ENCODE assay signal across 14 cellular contexts in the genomic region with DNA sequence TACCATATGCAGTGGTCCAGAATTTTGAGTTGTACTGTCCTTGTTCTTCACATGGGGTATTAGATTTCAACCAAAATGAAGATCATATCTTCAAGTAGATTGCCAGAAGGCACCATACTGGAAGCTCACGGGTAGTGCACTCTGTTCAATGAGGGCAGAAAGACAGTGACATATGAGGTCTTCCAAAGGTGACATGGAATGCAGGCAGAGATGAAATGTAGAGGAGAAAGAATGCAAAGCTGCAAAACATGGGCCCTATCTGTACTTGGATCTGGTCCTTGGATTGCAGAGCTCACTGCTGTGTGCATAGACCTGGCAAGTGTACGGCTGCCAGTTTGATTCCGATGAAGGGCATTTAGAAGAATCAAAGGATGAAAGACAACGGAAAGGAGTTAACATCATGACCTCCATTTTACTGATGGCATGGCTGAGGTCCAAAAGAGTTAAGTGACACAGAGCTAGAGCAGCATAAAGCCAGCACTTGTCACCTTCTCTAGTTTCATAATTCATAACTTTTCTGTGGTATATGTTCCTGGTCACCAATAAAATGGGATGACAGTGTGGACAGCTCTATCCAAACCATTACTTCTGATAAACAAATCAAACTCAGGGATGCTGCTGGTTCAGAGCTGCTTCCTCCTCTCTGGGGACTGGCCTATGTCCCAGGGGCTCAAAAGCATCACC.
DNase-seq lines count a peak whose midpoint lies in the region; ATAC-seq and TF ChIP-seq lines count a peak whose summit lies in the region.
"Had no signal": no experiment of that assay in that cellular context is flagged by ENCODE, and none has a peak within 500 bp of the region (broad histone marks: within the 10 kb centered on the region; RNA-seq: fewer than 3 reads in every experiment).

No MANE protein-coding gene starts in this region.

- H3K36me3 ChIP-seq in KMS-11 (ENCODE audit: insufficient read depth): no peaks in the 10 kb centered on the region

- intact Hi-C loops in activated CD4-positive, alpha-beta T cell treated with anti-CD3 and anti-CD28 coated beads for 36 hours (cut with DNase I, micrococcal nuclease): no loop called here
- intact Hi-C loops in right cardiac atrium (cut with DNase I): no loop called here

- H3K4me2 ChIP-seq in KMS-11: peak overlapping the region; percentile 65
- H3K4me2 ChIP-seq: A549 had no signal

- 76% methylated on average over 4 of the region's 4 CpGs for WGBS in right cardiac atrium

- no peaks in the 10 kb centered on the region for H3K9me3 ChIP-seq in right cardiac atrium (ENCODE audit: control insufficient read depth, low read length)
- H3K9me3 ChIP-seq: A549 had no signal

- H3K27me3 Mint-ChIP-seq in activated CD4-positive, alpha-beta T cell treated with anti-CD3 and anti-CD28 coated beads, Interleukin-2, amount 10 ng/mL, durations not matched to agents 7 days and 5 days: no peaks in the 10 kb centered on the region
- H3K27me3 Mint-ChIP-seq in activated CD4-positive, alpha-beta T cell treated with anti-CD3 and anti-CD28 coated beads for 36 hours: no peaks in the 10 kb centered on the region
- no peaks in the 10 kb centered on the region for H3K27me3 Mint-ChIP-seq in naive thymus-derived CD8-positive, alpha-beta T cell

- H2AFZ ChIP-seq in KMS-11 (ENCODE audit: low read depth): no peak overlapping the region

- no peaks in the 10 kb centered on the region for H4K20me1 ChIP-seq in KMS-11 (ENCODE audit: insufficient read depth)

- H3K4me3 ChIP-seq in KMS-11 (IDR thresholded peaks at IDR 0.05; ENCODE audit: insufficient read depth, low read depth, low read length) (no peak overlapping the region), right cardiac atrium (ENCODE audit: low read length) (no peak overlapping the region)
- H3K4me3 ChIP-seq: A549 had no signal

- peaks cover 86% of the 10 kb centered on the region for H3K36me3 Mint-ChIP-seq in activated CD4-positive, alpha-beta T cell treated with anti-CD3 and anti-CD28 coated beads, Interleukin-2, amount 10 ng/mL, durations not matched to agents 7 days and 5 days (ENCODE audit: low read depth)
- H3K36me3 Mint-ChIP-seq in activated CD4-positive, alpha-beta T cell treated with anti-CD3 and anti-CD28 coated beads for 36 hours (ENCODE audit: low read depth): peaks cover 66% of the 10 kb centered on the region
- H3K36me3 Mint-ChIP-seq in naive thymus-derived CD8-positive, alpha-beta T cell: peaks cover 9 to 55% (median 29%) of the 10 kb centered on the region in 3 donors

- no peak overlapping the region for H3K4me3 Mint-ChIP-seq in activated CD4-positive, alpha-beta T cell treated with anti-CD3 and anti-CD28 coated beads, Interleukin-2, amount 10 ng/mL, durations not matched to agents 7 days and 5 days
- no peak overlapping the region for H3K4me3 Mint-ChIP-seq in activated CD4-positive, alpha-beta T cell treated with anti-CD3 and anti-CD28 coated beads for 36 hours
- peak overlapping the region in 3 of 10 donors; percentile 16 to 59 (median 23) for H3K4me3 Mint-ChIP-seq in naive thymus-derived CD8-positive, alpha-beta T cell

- no peak for TF ChIP-seq CTCF in KMS-11 (conservative IDR thresholded peaks at IDR 0.05; ENCODE audit: low read depth, low read length)

- CTCF ChIA-PET in activated CD4-positive, alpha-beta T cell treated with anti-CD3 and anti-CD28 coated beads, Interleukin-2, amount 10 ng/mL, durations not matched to agents 7 days and 5 days (lab: Charles Lee): interaction anchor here (1.0 to 1.2 kb wide), 3 partner anchors 10 to 45 kb away, joined by 3 to 4 read pairs (median 3); no protein-coding TSS in a partner anchor
- CTCF ChIA-PET in activated CD4-positive, alpha-beta T cell treated with anti-CD3 and anti-CD28 coated beads for 36 hours (lab: Charles Lee): interaction anchor here (0.9 kb wide), 1 partner anchor 63 kb away, joined by 4 read pairs; no protein-coding TSS in a partner anchor

- DNase-seq in activated CD4-positive, alpha-beta T cell treated with anti-CD3 and anti-CD28 coated beads, Interleukin-2, amount 10 ng/mL, durations not matched to agents 7 days and 5 days: no peak
- DNase-seq in activated CD4-positive, alpha-beta T cell treated with anti-CD3 and anti-CD28 coated beads for 36 hours: no peak
- no peak for DNase-seq in naive thymus-derived CD8-positive, alpha-beta T cell
- DNase-seq in right cardiac atrium (no peak), T1000 (lab: John Stamatoyannopoulos, UW) (no peak)
- DNase-seq: COR-L47; GDM1; NCI-H1105; NCI-H345; stimulated activated CD4-positive, alpha-beta T cell treated with anti-CD3 and anti-CD28 coated beads, Interleukin-4, amount 100 ng/mL, for 24 hours had no signal

- H3K4me1 ChIP-seq in KMS-11 (ENCODE audit: low read depth, poor library complexity, severe bottlenecking): peaks cover 83% of the 10 kb centered on the region
- H3K4me1 ChIP-seq in right cardiac atrium (ENCODE audit: control insufficient read depth, insufficient read depth, low read length): no peaks in the 10 kb centered on the region
- H3K4me1 ChIP-seq: A549 had no signal

- peak overlapping the region; percentile 58 for H3K27ac Mint-ChIP-seq in activated CD4-positive, alpha-beta T cell treated with anti-CD3 and anti-CD28 coated beads, Interleukin-2, amount 10 ng/mL, durations not matched to agents 7 days and 5 days
- H3K27ac Mint-ChIP-seq in activated CD4-positive, alpha-beta T cell treated with anti-CD3 and anti-CD28 coated beads for 36 hours: no peak overlapping the region
- H3K27ac Mint-ChIP-seq in naive thymus-derived CD8-positive, alpha-beta T cell: peak overlapping the region in 6 of 10 donors; percentile 12 to 80 (median 52)

- no peak for ATAC-seq in activated CD4-positive, alpha-beta T cell treated with anti-CD3 and anti-CD28 coated beads for 36 hours
- peak; percentile 19 for ATAC-seq in GM19395 (IDR thresholded peaks at IDR 0.05; ENCODE audit: unreplicated experiment)
- no peak for ATAC-seq in naive thymus-derived CD8-positive, alpha-beta T cell
- ATAC-seq in right cardiac atrium: no peak
- ATAC-seq in HG02678 (IDR thresholded peaks at IDR 0.05; ENCODE audit: unreplicated experiment): no peak
- ATAC-seq: A549 had no signal

- H3K27me3 ChIP-seq in KMS-11 (ENCODE audit: insufficient read depth, low read depth) (no peaks in the 10 kb centered on the region), right cardiac atrium (ENCODE audit: control insufficient read depth, insufficient read depth) (no peaks in the 10 kb centered on the region)

- peaks cover 5% of the 10 kb centered on the region; the same call in 1 of the 2 replicates for H3K79me2 ChIP-seq in KMS-11 (ENCODE audit: insufficient read depth, low read depth)

- H3K27ac ChIP-seq in KMS-11 (peak overlapping the region; percentile 92), right cardiac atrium (ENCODE audit: low read length) (no peak overlapping the region)
- H3K27ac ChIP-seq: A549 had no signal

- H3K9ac ChIP-seq in KMS-11: peak overlapping the region; percentile 71; the same call in 1 of the 2 replicates

- POLR2A ChIA-PET in activated CD4-positive, alpha-beta T cell treated with anti-CD3 and anti-CD28 coated beads, Interleukin-2, amount 10 ng/mL, durations not matched to agents 7 days and 5 days (lab: Charles Lee): no interaction called here
- POLR2A ChIA-PET in activated CD4-positive, alpha-beta T cell treated with anti-CD3 and anti-CD28 coated beads for 36 hours (lab: Charles Lee): no interaction called here
- POLR2A ChIA-PET in naive thymus-derived CD8-positive, alpha-beta T cell (lab: Charles Lee): interaction anchor here (0.6 to 1.7 kb wide), 3 partner anchors 36 to 92 kb away, joined by 3 to 4 read pairs (median 3); no protein-coding TSS in a partner anchor

- H3K4me1 Mint-ChIP-seq in activated CD4-positive, alpha-beta T cell treated with anti-CD3 and anti-CD28 coated beads, Interleukin-2, amount 10 ng/mL, durations not matched to agents 7 days and 5 days: peaks cover 81% of the 10 kb centered on the region
- peaks cover 66% of the 10 kb centered on the region for H3K4me1 Mint-ChIP-seq in activated CD4-positive, alpha-beta T cell treated with anti-CD3 and anti-CD28 coated beads for 36 hours
- H3K4me1 Mint-ChIP-seq in naive thymus-derived CD8-positive, alpha-beta T cell: peaks cover 29 to 79% (median 70%) of the 10 kb centered on the region in 4 donors

- peaks cover 14% of the 10 kb centered on the region for H3K9me3 Mint-ChIP-seq in activated CD4-positive, alpha-beta T cell treated with anti-CD3 and anti-CD28 coated beads, Interleukin-2, amount 10 ng/mL, durations not matched to agents 7 days and 5 days
- H3K9me3 Mint-ChIP-seq in activated CD4-positive, alpha-beta T cell treated with anti-CD3 and anti-CD28 coated beads for 36 hours (ENCODE audit: low read depth): peaks cover 10% of the 10 kb centered on the region
- H3K9me3 Mint-ChIP-seq in naive thymus-derived CD8-positive, alpha-beta T cell: peaks cover 0 to 8% (median 0%) of the 10 kb centered on the region in 9 donors
